ENCODE assay signal across 13 cellular contexts in the genomic region with DNA sequence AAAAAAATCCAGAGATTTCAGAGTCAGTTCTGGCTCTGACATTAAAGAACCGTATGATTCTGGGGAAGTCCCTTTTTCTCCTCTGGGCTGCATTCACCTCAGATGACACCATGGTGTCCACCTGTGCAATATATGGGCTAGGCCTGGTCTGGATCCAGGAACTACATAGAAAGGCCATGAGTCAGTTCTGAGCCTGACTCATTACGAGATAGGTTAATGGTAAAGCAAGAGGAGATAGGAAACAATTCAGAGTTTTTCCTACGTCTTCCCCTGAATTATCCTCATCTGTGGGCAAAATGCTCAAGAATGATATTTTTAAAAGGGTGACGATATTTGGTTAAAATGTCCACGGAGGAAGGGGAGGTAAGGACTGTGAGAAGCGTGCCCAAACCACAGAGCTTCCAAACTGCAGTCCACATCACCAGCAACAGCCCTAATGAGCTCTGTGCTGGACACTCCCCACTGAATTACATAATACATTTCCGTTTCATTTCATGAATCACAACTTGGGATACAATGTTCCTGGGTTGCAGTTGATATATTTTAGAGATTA.
DNase-seq lines count a peak whose midpoint lies in the region; ATAC-seq, FAIRE-seq and TF ChIP-seq lines count a peak whose summit lies in the region.
"Had no signal": no experiment of that assay in that cellular context is flagged by ENCODE, and none has a peak within 500 bp of the region (broad histone marks: within the 10 kb centered on the region; RNA-seq: fewer than 3 reads in every experiment).

No MANE protein-coding gene starts in this region.

- no peaks in the 10 kb centered on the region for H3K9me2 ChIP-seq in PC-3 (replicated peaks; ENCODE audit: low read length)

- DNase-seq in EL (peak; percentile 95), PC-3 (peak; percentile 99), esophagus muscularis mucosa (ENCODE audit: extremely low spot score) (peak; percentile 82), pancreas (no peak), NCI-H187 (lab: John Stamatoyannopoulos, UW) (no peak), hippocampal formation (lab: John Stamatoyannopoulos, UW) (no peak), NCI-H345 treated with DMSO at 0.1 percent for 48 hours (lab: John Stamatoyannopoulos, UW; ENCODE audit: unreplicated experiment) (no peak)
- DNase-seq: activated CD4-positive, alpha-beta T cell treated with anti-CD3 and anti-CD28 coated beads for 36 hours; DMS79 treated with DMSO at 0.1 percent for 48 hours; endodermal cell; spleen had no signal

- peak overlapping the region; percentile 70; the same call in 1 of the 2 replicates for H3K9ac ChIP-seq in PC-3 (ENCODE audit: low read length)

- CTCF ChIA-PET in PC-3 (lab: Charles Lee): interaction anchor here (0.6 to 1.0 kb wide), 2 partner anchors 73 to 557 kb away, joined by 3 read pairs; no protein-coding TSS in a partner anchor

- WGBS in esophagus muscularis mucosa: 47% methylated on average over 7 of the region's 7 CpGs
- WGBS in pancreas, 2 donors: 64 to 74% methylated on average over 7 of the region's 7 CpGs

- FAIRE-seq in pancreas (lab: Jason Lieb, UNC): peak; percentile 67

- H4K20me1 ChIP-seq in PC-3 (ENCODE audit: low read length): no peaks in the 10 kb centered on the region

- H3K36me3 ChIP-seq in PC-3 (ENCODE audit: low read depth, low read length): no peaks in the 10 kb centered on the region
- H3K36me3 ChIP-seq in esophagus muscularis mucosa: no peaks in the 10 kb centered on the region
- no peaks in the 10 kb centered on the region for H3K36me3 ChIP-seq in pancreas
- H3K36me3 ChIP-seq: spleen, vagina had no signal

- intact Hi-C loops in PC-3 (cut with micrococcal nuclease) (loop anchor here (1.0 to 2.0 kb wide), 5 partner anchors 72 to 324 kb away; no protein-coding TSS in a partner anchor), esophagus muscularis mucosa (cut with DNase I) (no loop called here), pancreas (cut with DNase I) (no loop called here)

- peaks cover 23% of the 10 kb centered on the region for H3F3A ChIP-seq in PC-3 (ENCODE audit: low read length, unreplicated experiment)

- BruUV-seq in PC-3 (replicated peaks; lab: Mats Ljungman, UMichigan): TSS peak; percentile 50

- ATAC-seq in PC-3: peak; percentile 73
- ATAC-seq in pancreas: peak in 3 of 4 donors; percentile 70 to 80 (median 80)
- ATAC-seq in HG03469 (IDR thresholded peaks at IDR 0.05; ENCODE audit: unreplicated experiment): no peak
- ATAC-seq: activated CD4-positive, alpha-beta T cell treated with anti-CD3 and anti-CD28 coated beads for 36 hours had no signal

- H2AFZ ChIP-seq in PC-3 (ENCODE audit: low read length): no peak overlapping the region

- H3K27ac ChIP-seq in PC-3 (ENCODE audit: low read length) (peak overlapping the region; percentile 98), esophagus muscularis mucosa (replicated peaks in 1 of 4) (peak overlapping the region; percentile 58 to 69 (median 62)), pancreas (peak overlapping the region in 1 of 4 donors; percentile 27)
- H3K27ac ChIP-seq: spleen, vagina had no signal

- TF ChIP-seq EP300 in esophagus muscularis mucosa (IDR thresholded peaks at IDR 0.05): no peak

- no peak for TF ChIP-seq POLR2A in esophagus muscularis mucosa (IDR thresholded peaks at IDR 0.05; ENCODE audit: low read depth)

- no peaks in the 10 kb centered on the region for H3K79me2 ChIP-seq in PC-3 (ENCODE audit: low read length)

- no peaks in the 10 kb centered on the region for H3K27me3 ChIP-seq in PC-3 (ENCODE audit: low read length)
- H3K27me3 ChIP-seq in esophagus muscularis mucosa: no peaks in the 10 kb centered on the region
- H3K27me3 ChIP-seq in pancreas: no peaks in the 10 kb centered on the region
- H3K27me3 ChIP-seq: spleen, vagina had no signal

- peak overlapping the region; percentile 83 for H3K4me2 ChIP-seq in PC-3 (ENCODE audit: low read length)

- no peaks in the 10 kb centered on the region for H3K9me3 ChIP-seq in PC-3 (ENCODE audit: low read length)
- no peaks in the 10 kb centered on the region for H3K9me3 ChIP-seq in esophagus muscularis mucosa
- no peaks in the 10 kb centered on the region for H3K9me3 ChIP-seq in pancreas
- H3K9me3 ChIP-seq: spleen, vagina had no signal

- H3K4me3 ChIP-seq in PC-3 (ENCODE audit: low read length) (0 out of 2 replicates have a peak overlapping the region, but pooled peaks have one; percentile 31), esophagus muscularis mucosa (peak overlapping the region in 2 of 4 donors; percentile 5 to 23), pancreas (no peak overlapping the region)
- H3K4me3 ChIP-seq: spleen, vagina had no signal

- POLR2A ChIA-PET in PC-3 (lab: Charles Lee; ENCODE audit: unreplicated experiment): interaction anchor here (0.5 kb wide), 1 partner anchor 73 kb away, joined by 4 read pairs; no protein-coding TSS in a partner anchor

- TF ChIP-seq CTCF in PC-3 (conservative IDR thresholded peaks at IDR 0.05; ENCODE audit: low read depth, low read length) (no peak), esophagus muscularis mucosa (IDR thresholded peaks at IDR 0.05) (no peak), pancreas (IDR thresholded peaks at IDR 0.05) (no peak)

- peaks cover 57% of the 10 kb centered on the region for H3K4me1 ChIP-seq in PC-3 (ENCODE audit: insufficient read depth, low read length)
- H3K4me1 ChIP-seq in esophagus muscularis mucosa: peaks cover 0 to 11% (median 10%) of the 10 kb centered on the region in 4 donors
- H3K4me1 ChIP-seq in pancreas: no peaks in the 10 kb centered on the region
- H3K4me1 ChIP-seq: spleen had no signal

Comparison
In these comparisons a context has a peak if more than half of its experiments do, and no peak if none do; other contexts are left out.
1. DNase-seq: peak in EL (single experiment), PC-3 (single experiment) and esophagus muscularis mucosa (single experiment); none in pancreas (0 of 6), NCI-H187 (0 of 2), hippocampal formation (0 of 2) and NCI-H345 treated with DMSO at 0.1 percent for 48 hours (single experiment).